ENCODE assay signal across 1 cellular context in genomic region chr20:48920527-48921167, GRCh38.
TF ChIP-seq lines count a peak whose summit lies in the region.

No MANE protein-coding gene starts in this region.

TF ChIP-seq in HepG2, 621 proteins besides CTCF, POLR2A, EP300 and RAD21 (continued from another document and continues in another):
- TF ChIP-seq HOXA9 (CRISPR knock-in tag; IDR thresholded peaks at IDR 0.05; ENCODE audit: borderline replicate concordance) (0 out of 2 replicates have a peak, but pooled peaks have one; percentile 39), ZSCAN31 (CRISPR knock-in tag; IDR thresholded peaks at IDR 0.05; ENCODE audit: low read depth) (peak; percentile 9; the same call in 1 of the 2 replicates), ARID2 (CRISPR knock-in tag; IDR thresholded peaks at IDR 0.05; ENCODE audit: borderline replicate concordance) (no peak), PRDM10 (CRISPR knock-in tag; IDR thresholded peaks at IDR 0.05; ENCODE audit: low read depth) (no peak), ZNF10 (CRISPR knock-in tag; IDR thresholded peaks at IDR 0.05; ENCODE audit: borderline replicate concordance, low read depth) (no peak), KDM4B (CRISPR knock-in tag; IDR thresholded peaks at IDR 0.05) (no peak), ZNF24 (IDR thresholded peaks at IDR 0.05) (peak; percentile 25; the same call in 1 of the 2 replicates), CBX1 (IDR thresholded peaks at IDR 0.05; ENCODE audit: low read depth) (peak; percentile 64), IKZF1 (IDR thresholded peaks at IDR 0.05) (peak; percentile 98; the same call in 1 of the 2 replicates), ZC3H13 (CRISPR knock-in tag; IDR thresholded peaks at IDR 0.05) (peak; percentile 91), U2AF1 (optimal IDR thresholded peaks at IDR 0.05; ENCODE audit: low read depth, low read length) (no peak), PHF20 (CRISPR knock-in tag; IDR thresholded peaks at IDR 0.05) (peak; percentile 1; the same call in 1 of the 2 replicates)
- TF ChIP-seq, protein P1, sequence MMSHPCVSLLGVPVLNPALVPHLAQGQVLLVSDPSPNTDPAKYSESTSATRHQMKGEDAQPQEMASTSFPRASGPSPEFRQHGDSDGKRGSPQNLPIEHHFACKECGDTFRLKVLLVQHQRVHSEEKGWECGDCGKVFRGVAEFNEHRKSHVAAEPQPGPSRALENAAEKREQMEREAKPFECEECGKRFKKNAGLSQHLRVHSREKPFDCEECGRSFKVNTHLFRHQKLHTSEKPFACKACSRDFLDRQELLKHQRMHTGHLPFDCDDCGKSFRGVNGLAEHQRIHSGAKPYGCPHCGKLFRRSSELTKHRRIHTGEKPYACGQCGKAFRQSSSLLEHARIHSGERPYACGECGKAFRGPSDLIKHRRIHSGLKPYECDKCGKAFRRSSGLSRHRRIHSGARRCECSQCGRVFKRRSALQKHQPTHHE (CRISPR knock-in tag; IDR thresholded peaks at IDR 0.05; ENCODE audit: borderline replicate concordance): no peak
- TF ChIP-seq, protein P2, sequence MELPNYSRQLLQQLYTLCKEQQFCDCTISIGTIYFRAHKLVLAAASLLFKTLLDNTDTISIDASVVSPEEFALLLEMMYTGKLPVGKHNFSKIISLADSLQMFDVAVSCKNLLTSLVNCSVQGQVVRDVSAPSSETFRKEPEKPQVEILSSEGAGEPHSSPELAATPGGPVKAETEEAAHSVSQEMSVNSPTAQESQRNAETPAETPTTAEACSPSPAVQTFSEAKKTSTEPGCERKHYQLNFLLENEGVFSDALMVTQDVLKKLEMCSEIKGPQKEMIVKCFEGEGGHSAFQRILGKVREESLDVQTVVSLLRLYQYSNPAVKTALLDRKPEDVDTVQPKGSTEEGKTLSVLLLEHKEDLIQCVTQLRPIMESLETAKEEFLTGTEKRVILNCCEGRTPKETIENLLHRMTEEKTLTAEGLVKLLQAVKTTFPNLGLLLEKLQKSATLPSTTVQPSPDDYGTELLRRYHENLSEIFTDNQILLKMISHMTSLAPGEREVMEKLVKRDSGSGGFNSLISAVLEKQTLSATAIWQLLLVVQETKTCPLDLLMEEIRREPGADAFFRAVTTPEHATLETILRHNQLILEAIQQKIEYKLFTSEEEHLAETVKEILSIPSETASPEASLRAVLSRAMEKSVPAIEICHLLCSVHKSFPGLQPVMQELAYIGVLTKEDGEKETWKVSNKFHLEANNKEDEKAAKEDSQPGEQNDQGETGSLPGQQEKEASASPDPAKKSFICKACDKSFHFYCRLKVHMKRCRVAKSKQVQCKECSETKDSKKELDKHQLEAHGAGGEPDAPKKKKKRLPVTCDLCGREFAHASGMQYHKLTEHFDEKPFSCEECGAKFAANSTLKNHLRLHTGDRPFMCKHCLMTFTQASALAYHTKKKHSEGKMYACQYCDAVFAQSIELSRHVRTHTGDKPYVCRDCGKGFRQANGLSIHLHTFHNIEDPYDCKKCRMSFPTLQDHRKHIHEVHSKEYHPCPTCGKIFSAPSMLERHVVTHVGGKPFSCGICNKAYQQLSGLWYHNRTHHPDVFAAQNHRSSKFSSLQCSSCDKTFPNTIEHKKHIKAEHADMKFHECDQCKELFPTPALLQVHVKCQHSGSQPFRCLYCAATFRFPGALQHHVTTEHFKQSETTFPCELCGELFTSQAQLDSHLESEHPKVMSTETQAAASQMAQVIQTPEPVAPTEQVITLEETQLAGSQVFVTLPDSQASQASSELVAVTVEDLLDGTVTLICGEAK (IDR thresholded peaks at IDR 0.05): peak; percentile 49
- TF ChIP-seq, protein P2 (CRISPR knock-in tag; IDR thresholded peaks at IDR 0.05): no peak; the same call in 1 of the 2 replicates
- TF ChIP-seq, protein P3, sequence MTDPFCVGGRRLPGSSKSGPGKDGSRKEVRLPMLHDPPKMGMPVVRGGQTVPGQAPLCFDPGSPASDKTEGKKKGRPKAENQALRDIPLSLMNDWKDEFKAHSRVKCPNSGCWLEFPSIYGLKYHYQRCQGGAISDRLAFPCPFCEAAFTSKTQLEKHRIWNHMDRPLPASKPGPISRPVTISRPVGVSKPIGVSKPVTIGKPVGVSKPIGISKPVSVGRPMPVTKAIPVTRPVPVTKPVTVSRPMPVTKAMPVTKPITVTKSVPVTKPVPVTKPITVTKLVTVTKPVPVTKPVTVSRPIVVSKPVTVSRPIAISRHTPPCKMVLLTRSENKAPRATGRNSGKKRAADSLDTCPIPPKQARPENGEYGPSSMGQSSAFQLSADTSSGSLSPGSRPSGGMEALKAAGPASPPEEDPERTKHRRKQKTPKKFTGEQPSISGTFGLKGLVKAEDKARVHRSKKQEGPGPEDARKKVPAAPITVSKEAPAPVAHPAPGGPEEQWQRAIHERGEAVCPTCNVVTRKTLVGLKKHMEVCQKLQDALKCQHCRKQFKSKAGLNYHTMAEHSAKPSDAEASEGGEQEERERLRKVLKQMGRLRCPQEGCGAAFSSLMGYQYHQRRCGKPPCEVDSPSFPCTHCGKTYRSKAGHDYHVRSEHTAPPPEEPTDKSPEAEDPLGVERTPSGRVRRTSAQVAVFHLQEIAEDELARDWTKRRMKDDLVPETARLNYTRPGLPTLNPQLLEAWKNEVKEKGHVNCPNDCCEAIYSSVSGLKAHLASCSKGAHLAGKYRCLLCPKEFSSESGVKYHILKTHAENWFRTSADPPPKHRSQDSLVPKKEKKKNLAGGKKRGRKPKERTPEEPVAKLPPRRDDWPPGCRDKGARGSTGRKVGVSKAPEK (CRISPR knock-in tag; IDR thresholded peaks at IDR 0.05; ENCODE audit: borderline replicate concordance): peak; percentile 72; the same call in 1 of the 2 replicates
- TF ChIP-seq, protein P4, sequence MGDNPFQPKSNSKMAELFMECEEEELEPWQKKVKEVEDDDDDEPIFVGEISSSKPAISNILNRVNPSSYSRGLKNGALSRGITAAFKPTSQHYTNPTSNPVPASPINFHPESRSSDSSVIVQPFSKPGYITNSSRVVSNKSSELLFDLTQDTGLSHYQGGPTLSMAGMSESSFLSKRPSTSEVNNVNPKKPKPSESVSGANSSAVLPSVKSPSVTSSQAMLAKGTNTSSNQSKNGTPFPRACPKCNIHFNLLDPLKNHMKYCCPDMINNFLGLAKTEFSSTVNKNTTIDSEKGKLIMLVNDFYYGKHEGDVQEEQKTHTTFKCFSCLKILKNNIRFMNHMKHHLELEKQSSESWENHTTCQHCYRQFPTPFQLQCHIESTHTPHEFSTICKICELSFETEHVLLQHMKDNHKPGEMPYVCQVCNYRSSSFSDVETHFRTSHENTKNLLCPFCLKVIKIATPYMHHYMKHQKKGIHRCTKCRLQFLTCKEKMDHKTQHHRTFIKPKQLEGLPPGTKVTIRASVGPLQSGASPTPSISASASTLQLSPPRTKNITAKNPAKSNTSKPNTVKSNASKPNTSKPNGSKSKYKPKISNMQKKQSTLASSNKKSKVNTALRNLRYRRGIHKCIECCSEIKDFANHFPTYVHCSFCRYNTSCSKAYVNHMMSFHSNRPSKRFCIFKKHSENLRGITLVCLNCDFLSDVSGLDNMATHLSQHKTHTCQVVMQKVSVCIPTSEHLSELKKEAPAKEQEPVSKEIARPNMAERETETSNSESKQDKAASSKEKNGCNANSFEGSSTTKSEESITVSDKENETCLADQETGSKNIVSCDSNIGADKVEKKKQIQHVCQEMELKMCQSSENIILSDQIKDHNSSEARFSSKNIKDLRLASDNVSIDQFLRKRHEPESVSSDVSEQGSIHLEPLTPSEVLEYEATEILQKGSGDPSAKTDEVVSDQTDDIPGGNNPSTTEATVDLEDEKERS (CRISPR knock-in tag; IDR thresholded peaks at IDR 0.05): no peak
- TF ChIP-seq, protein P5, sequence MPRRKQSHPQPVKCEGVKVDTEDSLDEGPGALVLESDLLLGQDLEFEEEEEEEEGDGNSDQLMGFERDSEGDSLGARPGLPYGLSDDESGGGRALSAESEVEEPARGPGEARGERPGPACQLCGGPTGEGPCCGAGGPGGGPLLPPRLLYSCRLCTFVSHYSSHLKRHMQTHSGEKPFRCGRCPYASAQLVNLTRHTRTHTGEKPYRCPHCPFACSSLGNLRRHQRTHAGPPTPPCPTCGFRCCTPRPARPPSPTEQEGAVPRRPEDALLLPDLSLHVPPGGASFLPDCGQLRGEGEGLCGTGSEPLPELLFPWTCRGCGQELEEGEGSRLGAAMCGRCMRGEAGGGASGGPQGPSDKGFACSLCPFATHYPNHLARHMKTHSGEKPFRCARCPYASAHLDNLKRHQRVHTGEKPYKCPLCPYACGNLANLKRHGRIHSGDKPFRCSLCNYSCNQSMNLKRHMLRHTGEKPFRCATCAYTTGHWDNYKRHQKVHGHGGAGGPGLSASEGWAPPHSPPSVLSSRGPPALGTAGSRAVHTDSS (CRISPR knock-in tag; conservative IDR thresholded peaks at IDR 0.05): no peak
- TF ChIP-seq, protein P6, sequence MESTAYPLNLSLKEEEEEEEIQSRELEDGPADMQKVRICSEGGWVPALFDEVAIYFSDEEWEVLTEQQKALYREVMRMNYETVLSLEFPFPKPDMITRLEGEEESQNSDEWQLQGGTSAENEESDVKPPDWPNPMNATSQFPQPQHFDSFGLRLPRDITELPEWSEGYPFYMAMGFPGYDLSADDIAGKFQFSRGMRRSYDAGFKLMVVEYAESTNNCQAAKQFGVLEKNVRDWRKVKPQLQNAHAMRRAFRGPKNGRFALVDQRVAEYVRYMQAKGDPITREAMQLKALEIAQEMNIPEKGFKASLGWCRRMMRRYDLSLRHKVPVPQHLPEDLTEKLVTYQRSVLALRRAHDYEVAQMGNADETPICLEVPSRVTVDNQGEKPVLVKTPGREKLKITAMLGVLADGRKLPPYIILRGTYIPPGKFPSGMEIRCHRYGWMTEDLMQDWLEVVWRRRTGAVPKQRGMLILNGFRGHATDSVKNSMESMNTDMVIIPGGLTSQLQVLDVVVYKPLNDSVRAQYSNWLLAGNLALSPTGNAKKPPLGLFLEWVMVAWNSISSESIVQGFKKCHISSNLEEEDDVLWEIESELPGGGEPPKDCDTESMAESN (CRISPR knock-in tag; conservative IDR thresholded peaks at IDR 0.05): 0 out of 2 replicates have a peak, but pooled peaks have one; percentile 15
